1 cellular context compared by ENCODE assay signal in the genomic region with DNA sequence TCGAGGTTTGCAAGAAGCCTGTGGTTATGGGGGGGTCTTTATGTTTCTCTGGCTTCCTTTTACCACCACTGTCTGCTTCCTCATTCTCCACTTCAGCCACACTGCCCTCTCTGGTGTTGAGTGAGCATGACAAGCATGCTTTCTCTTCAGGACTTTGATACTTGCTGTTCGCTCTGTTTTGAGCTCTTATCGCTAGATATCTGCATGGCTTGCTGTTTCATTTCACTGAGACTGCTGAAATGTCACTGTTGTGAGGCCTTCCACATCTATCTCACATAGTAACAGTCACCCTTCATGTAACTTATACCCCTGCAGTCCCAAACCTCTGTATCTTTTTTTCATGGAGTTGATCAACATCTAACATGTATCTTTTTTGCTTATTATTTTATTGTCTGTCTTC.
TF ChIP-seq lines count a peak whose summit lies in the region.

No MANE protein-coding gene starts in this region.

TF ChIP-seq in WTC11, 78 proteins besides CTCF, POLR2A, EP300 and RAD21 (continued from another document):
- TF ChIP-seq, protein P1, sequence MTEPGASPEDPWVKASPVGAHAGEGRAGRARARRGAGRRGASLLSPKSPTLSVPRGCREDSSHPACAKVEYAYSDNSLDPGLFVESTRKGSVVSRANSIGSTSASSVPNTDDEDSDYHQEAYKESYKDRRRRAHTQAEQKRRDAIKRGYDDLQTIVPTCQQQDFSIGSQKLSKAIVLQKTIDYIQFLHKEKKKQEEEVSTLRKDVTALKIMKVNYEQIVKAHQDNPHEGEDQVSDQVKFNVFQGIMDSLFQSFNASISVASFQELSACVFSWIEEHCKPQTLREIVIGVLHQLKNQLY (CRISPR knock-in tag; IDR thresholded peaks at IDR 0.05), result no peak
- no peak for TF ChIP-seq SOX15 (CRISPR knock-in tag; IDR thresholded peaks at IDR 0.05)
